ENCODE assay signal across 35 cellular contexts in the genomic region with DNA sequence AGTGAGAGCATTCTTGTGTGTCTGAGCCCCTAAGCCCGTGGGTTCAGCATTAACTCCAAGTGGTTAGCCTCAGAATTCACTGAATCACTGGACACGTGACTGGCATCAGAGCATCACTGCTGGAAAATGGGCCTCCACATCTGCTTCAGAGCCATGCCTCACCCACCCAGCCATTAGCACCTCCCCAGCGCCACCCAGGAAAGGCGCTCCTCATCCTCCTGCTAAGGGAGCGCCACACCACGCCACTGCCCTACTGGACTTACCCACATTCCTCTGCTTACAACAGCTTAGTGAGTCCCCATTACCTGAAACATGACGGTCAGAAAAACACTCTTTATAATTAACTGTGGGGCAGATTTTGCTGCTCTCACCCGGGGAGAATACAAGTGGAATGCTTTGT.
"Had no signal": no experiment of that assay in that cellular context is flagged by ENCODE, and none has a peak within 500 bp of the region (broad histone marks: within the 10 kb centered on the region; RNA-seq: fewer than 3 reads in every experiment).

No MANE protein-coding gene starts in this region.

- H3K27ac ChIP-seq: KMS-11 had no signal

- H3K27me3 ChIP-seq: MG63 had no signal

- H3K36me3 ChIP-seq: MG63 had no signal

- H3K4me3 ChIP-seq: MG63 had no signal

- H3K9ac ChIP-seq: KMS-11 had no signal

- H3K9me3 ChIP-seq: MG63 had no signal

- H3K4me2 ChIP-seq: KMS-11 had no signal

- DNase-seq: Karpas-422, Kasumi-1, MG63, MM.1S, MV-4-11, NCI-H1048, NCI-H1092, NCI-H1092 treated with DMSO at 0.1 percent for 48 hours, NCI-H1105, NCI-H1105 treated with DMSO at 0.1 percent for 48 hours, NCI-H1417, NCI-H1417 treated with DMSO at 0.1 percent for 48 hours, NCI-H1436, NCI-H1436 treated with DMSO at 0.1 percent for 48 hours, NCI-H146, NCI-H1694, NCI-H1694 treated with DMSO at 0.1 percent for 48 hours, NCI-H187, NCI-H187 treated with DMSO at 0.1 percent for 48 hours, NCI-H1930, NCI-H2029, NCI-H2029 treated with DMSO at 0.1 percent for 48 hours, NCI-H2081, NCI-H2081 treated with DMSO at 0.1 percent for 48 hours, NCI-H2107, NCI-H2171, NCI-H2171 treated with DMSO at 0.1 percent for 48 hours, NCI-H2227 treated with DMSO at 0.1 percent for 48 hours, NCI-H226, NCI-H345, NCI-H446, NCI-H446 treated with DMSO at 0.1 percent for 48 hours, NCI-H510A, NCI-H510A treated with DMSO at 0.1 percent for 48 hours had no signal
